20 cellular contexts compared by ENCODE assay signal in genomic region chr5:2515180-2515809, GRCh38.
DNase-seq lines count a peak whose midpoint lies in the region; ATAC-seq and TF ChIP-seq lines count a peak whose summit lies in the region.
"Had no signal": no experiment of that assay in that cellular context is flagged by ENCODE, and none has a peak within 500 bp of the region (broad histone marks: within the 10 kb centered on the region; RNA-seq: fewer than 3 reads in every experiment).

No MANE protein-coding gene starts in this region.

- no peaks in the 10 kb centered on the region for H3K4me1 ChIP-seq in vagina

- H3K27me3 Mint-ChIP-seq in neural crest cell (ENCODE audit: low read depth) = no peaks in the 10 kb centered on the region
- H3K27me3 Mint-ChIP-seq: B cell had no signal

- no peak for TF ChIP-seq POLR2A in vagina (IDR thresholded peaks at IDR 0.05)

- TF ChIP-seq CTCF in coronary artery (IDR thresholded peaks at IDR 0.05) (no peak), neural crest cell (conservative IDR thresholded peaks at IDR 0.05) (no peak), vagina (IDR thresholded peaks at IDR 0.05) (no peak)

- H3K4me3 Mint-ChIP-seq in neural crest cell = peak overlapping the region; percentile 14
- H3K4me3 Mint-ChIP-seq: B cell; CD8-positive, alpha-beta T cell had no signal

- peak; percentile 18 for DNase-seq in Ammon's horn (ENCODE audit: low spot score)
- DNase-seq in coronary artery (ENCODE audit: low spot score) = peak; percentile 43
- no peak for DNase-seq in neural crest cell (ENCODE audit: low read depth, low spot score)
- DNase-seq in vagina (ENCODE audit: extremely low spot score in 2 of 2) = peak; percentile 52 to 58
- no peak for DNase-seq in ecto neural progenitor cell (ENCODE audit: low spot score)
- no peak for DNase-seq in stimulated activated CD4-positive, alpha-beta T cell treated with anti-CD3 and anti-CD28 coated beads, Interleukin-4, amount 100 ng/mL, for 4 hours
- DNase-seq: 8988T; Calu3; CD8-positive, alpha-beta T cell; DMS 273 treated with DMSO at 0.1 percent for 48 hours; DMS53; DND-41; EL; GM23248; HCEC 1CT had no signal

- no peaks in the 10 kb centered on the region for H3K27me3 ChIP-seq in vagina
- H3K27me3 ChIP-seq: BLaER1 treated with 17β-estradiol and CSF1 and Interleukin-3, amounts not matched to agents 10 nM and 100 nM had no signal

- H3K36me3 ChIP-seq in vagina = no peaks in the 10 kb centered on the region
- H3K36me3 ChIP-seq: BLaER1 treated with 17β-estradiol and CSF1 and Interleukin-3, amounts not matched to agents 10 nM and 100 nM had no signal

- peaks cover 46% of the 10 kb centered on the region for H3K4me1 Mint-ChIP-seq in neural crest cell
- H3K4me1 Mint-ChIP-seq: B cell had no signal

- H3K4me3 ChIP-seq in coronary artery (no peak overlapping the region), vagina (no peak overlapping the region)
- H3K4me3 ChIP-seq: BLaER1 treated with 17β-estradiol and CSF1 and Interleukin-3, amounts not matched to agents 10 nM and 100 nM; GM12878; GM23248 had no signal

- no peaks in the 10 kb centered on the region for H3K9me3 Mint-ChIP-seq in neural crest cell
- H3K9me3 Mint-ChIP-seq: CD8-positive, alpha-beta T cell had no signal

- ATAC-seq in GM19328 (IDR thresholded peaks at IDR 0.05; ENCODE audit: unreplicated experiment) = no peak
- ATAC-seq: CD8-positive, alpha-beta T cell; GM12878 had no signal

- intact Hi-C loops in vagina (cut with DNase I) = no loop called here

- no peaks in the 10 kb centered on the region for H3K36me3 Mint-ChIP-seq in neural crest cell (ENCODE audit: low read depth)
- H3K36me3 Mint-ChIP-seq: CD8-positive, alpha-beta T cell had no signal

- no peaks in the 10 kb centered on the region for H3K9me3 ChIP-seq in vagina

- H3K27ac ChIP-seq in coronary artery = no peak overlapping the region
- H3K27ac ChIP-seq in vagina = no peak overlapping the region
- H3K27ac ChIP-seq: BLaER1 treated with 17β-estradiol and CSF1 and Interleukin-3, amounts not matched to agents 10 nM and 100 nM; GM23248; HL-60 had no signal

- peak overlapping the region; percentile 90 for H3K27ac Mint-ChIP-seq in neural crest cell (ENCODE audit: unreplicated experiment)
- H3K27ac Mint-ChIP-seq: B cell; CD8-positive, alpha-beta T cell had no signal

Comparison
In these comparisons a context has a peak if more than half of its experiments do, and no peak if none do; other contexts are left out.
1. DNase-seq: peak in Ammon's horn (single experiment), coronary artery (single experiment) and vagina (2 of 2); none in neural crest cell (single experiment), ecto neural progenitor cell (single experiment) and stimulated activated CD4-positive, alpha-beta T cell treated with anti-CD3 and anti-CD28 coated beads, Interleukin-4, amount 100 ng/mL, for 4 hours (0 of 2).